Comparison of ENCODE assay signal across 2 cellular contexts in the genomic region with DNA sequence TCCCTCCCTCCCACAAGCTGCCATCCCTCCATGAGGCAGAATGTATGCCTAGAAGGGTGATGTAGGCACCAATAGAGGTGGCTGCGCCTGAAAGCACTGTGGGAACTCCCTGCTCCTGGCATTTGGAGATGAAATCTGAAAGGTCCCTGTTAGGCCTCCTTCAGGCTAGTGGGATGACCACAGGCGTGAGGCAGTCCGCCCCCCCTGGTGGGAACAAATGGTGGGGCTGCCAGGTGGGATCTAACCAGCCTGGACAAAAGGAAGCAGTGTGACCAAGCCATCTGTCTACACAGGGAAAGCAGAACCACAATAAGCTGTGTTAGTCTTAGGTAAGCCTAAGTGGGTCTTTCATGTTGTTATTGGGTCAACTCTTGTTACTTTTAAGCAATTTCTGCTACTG.
TF ChIP-seq lines count a peak whose summit lies in the region.

No MANE protein-coding gene starts in this region.

TF ChIP-seq in HepG2, 621 proteins besides CTCF, POLR2A, EP300 and RAD21:
- TF ChIP-seq ZNF235 (CRISPR knock-in tag; IDR thresholded peaks at IDR 0.05; ENCODE audit: borderline replicate concordance): no peak
- TF ChIP-seq ZNF543 (CRISPR knock-in tag; IDR thresholded peaks at IDR 0.05): no peak
- no peak for TF ChIP-seq ZNF607 (CRISPR knock-in tag; IDR thresholded peaks at IDR 0.05; ENCODE audit: borderline replicate concordance)
- TF ChIP-seq ZNF264 (CRISPR knock-in tag; IDR thresholded peaks at IDR 0.05): no peak
- TF ChIP-seq HDAC6 (IDR thresholded peaks at IDR 0.05; ENCODE audit: low read depth, low read length): no peak
- no peak for TF ChIP-seq CBX5 (CRISPR knock-in tag; IDR thresholded peaks at IDR 0.05; ENCODE audit: borderline replicate concordance)
- TF ChIP-seq PCBP2 (optimal IDR thresholded peaks at IDR 0.05; ENCODE audit: low read depth, low read length, poor library complexity, severe bottlenecking): no peak
- no peak for TF ChIP-seq ARNT (IDR thresholded peaks at IDR 0.05)
- no peak for TF ChIP-seq ZNF274 (CRISPR knock-in tag; IDR thresholded peaks at IDR 0.05)

TF ChIP-seq in GM12891, 5 proteins besides CTCF, POLR2A, EP300 and RAD21:
- TF ChIP-seq POLR2AphosphoS5 (IDR thresholded peaks at IDR 0.05; ENCODE audit: low read depth, low read length) (no peak), TAF1 (IDR thresholded peaks at IDR 0.05; ENCODE audit: low read depth, low read length) (no peak), SPI1 (IDR thresholded peaks at IDR 0.05; ENCODE audit: low read depth, low read length) (no peak), POU2F2 (IDR thresholded peaks at IDR 0.05; ENCODE audit: low read depth, low read length) (no peak), PAX5 (IDR thresholded peaks at IDR 0.05; ENCODE audit: insufficient read depth, low read length, severe bottlenecking) (no peak)
